14 cellular contexts compared by ENCODE assay signal in the genomic region with DNA sequence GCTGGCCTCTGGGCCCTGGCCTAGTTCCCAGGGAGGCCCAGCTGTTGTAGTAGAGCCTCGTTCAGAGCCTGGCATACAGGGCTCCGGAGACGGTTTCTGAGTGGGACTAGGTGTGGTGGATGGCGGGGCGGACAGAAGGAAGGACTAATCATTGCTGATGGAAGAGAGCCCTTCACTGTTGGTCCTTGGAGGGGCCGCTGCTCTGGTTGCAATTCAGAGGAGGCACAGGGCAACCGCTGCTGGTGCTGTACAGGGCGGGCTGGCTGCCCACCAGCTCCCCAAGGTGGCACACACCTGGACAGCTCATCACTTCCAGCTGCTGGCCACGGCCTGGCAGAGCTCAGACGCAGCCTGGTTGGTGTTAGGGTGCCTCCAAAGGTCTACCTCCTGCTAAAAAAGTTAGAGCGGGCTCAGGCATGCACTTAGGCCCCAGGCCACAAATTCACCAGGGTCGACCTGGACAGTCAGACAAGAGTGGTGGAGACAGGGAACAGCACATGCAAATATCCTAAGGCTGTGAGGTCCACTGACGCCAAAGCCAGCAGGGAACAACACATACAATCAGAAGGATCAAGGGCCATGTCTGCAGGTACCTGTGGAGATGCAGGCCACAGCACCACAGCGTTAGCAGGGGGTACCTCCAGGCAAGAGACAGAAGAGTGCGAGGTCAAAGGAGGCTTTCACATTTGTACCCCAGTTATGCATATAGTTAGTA. TPM values are rescaled to one million over a fixed set of nuclear protein-coding genes. Genes with fewer than 3 reads are reported as not detected.
DNase-seq lines count a peak whose midpoint lies in the region; ATAC-seq and TF ChIP-seq lines count a peak whose summit lies in the region.
"Had no signal": no experiment of that assay in that cellular context is flagged by ENCODE, and none has a peak within 500 bp of the region (broad histone marks: within the 10 kb centered on the region; RNA-seq: fewer than 3 reads in every experiment).

No MANE protein-coding gene starts in this region.

- H3K4me1 ChIP-seq in SJCRH30: no peaks in the 10 kb centered on the region
- H3K4me1 ChIP-seq: parathyroid adenoma had no signal

- no peak for TF ChIP-seq CTCF in WTC11 (IDR thresholded peaks at IDR 0.05)

- POLR2A ChIA-PET in WTC11 (lab: Charles Lee): no interaction called here

- H3K27ac Mint-ChIP-seq in activated T-cell treated with anti-CD3 and anti-CD28 coated beads, Interleukin-2, amount 50 U/mL, for 72 hours: no peak overlapping the region
- H3K27ac Mint-ChIP-seq in WTC11: no peak overlapping the region
- H3K27ac Mint-ChIP-seq in immature natural killer cell: no peak overlapping the region
- H3K27ac Mint-ChIP-seq in stimulated activated effector memory CD8-positive, alpha-beta T cell treated with anti-CD3 and anti-CD28 coated beads, Interleukin-12 subunit alpha, Interleukin-12 subunit beta, amount 100 ng/mL, for 72 hours: peak overlapping the region; percentile 30

- peaks cover 15% of the 10 kb centered on the region for H3K4me1 Mint-ChIP-seq in activated T-cell treated with anti-CD3 and anti-CD28 coated beads, Interleukin-2, amount 50 U/mL, for 72 hours (ENCODE audit: low read depth)
- peaks cover 18% of the 10 kb centered on the region for H3K4me1 Mint-ChIP-seq in WTC11
- peaks cover 7 to 8% of the 10 kb centered on the region in 2 donors for H3K4me1 Mint-ChIP-seq in immature natural killer cell
- peaks cover 20% of the 10 kb centered on the region for H3K4me1 Mint-ChIP-seq in stimulated activated effector memory CD8-positive, alpha-beta T cell treated with anti-CD3 and anti-CD28 coated beads, Interleukin-12 subunit alpha, Interleukin-12 subunit beta, amount 100 ng/mL, for 72 hours

- peaks cover 13% of the 10 kb centered on the region; the same call in 1 of the 2 replicates for H3K27me3 ChIP-seq in SJCRH30

- no peak for DNase-seq in activated T-cell treated with anti-CD3 and anti-CD28 coated beads, Interleukin-2, amount 50 U/mL, for 72 hours
- DNase-seq in activated T-cell treated with anti-CD3 and anti-CD28 coated beads for 4 hours (no peak), WTC11 (ENCODE audit: low spot score) (no peak), immature natural killer cell (no peak), SJCRH30 (no peak), midbrain (lab: John Stamatoyannopoulos, UW) (no peak)
- DNase-seq in stimulated activated effector memory CD8-positive, alpha-beta T cell treated with anti-CD3 and anti-CD28 coated beads, Interleukin-12 subunit alpha, Interleukin-12 subunit beta, amount 100 ng/mL, for 72 hours (ENCODE audit: low spot score in 2 of 2): no peak
- DNase-seq: NCI-H2029 treated with DMSO at 0.1 percent for 48 hours, SHP77 treated with DMSO at 0.1 percent for 48 hours had no signal

- no peaks in the 10 kb centered on the region for H3K36me3 ChIP-seq in SJCRH30

- H3K9me3 ChIP-seq in SJCRH30 (replicated peaks): no peaks in the 10 kb centered on the region

- no peaks in the 10 kb centered on the region for H3K9me3 Mint-ChIP-seq in activated T-cell treated with anti-CD3 and anti-CD28 coated beads, Interleukin-2, amount 50 U/mL, for 72 hours
- H3K9me3 Mint-ChIP-seq in WTC11 (no peaks in the 10 kb centered on the region), immature natural killer cell (no peaks in the 10 kb centered on the region)
- no peaks in the 10 kb centered on the region for H3K9me3 Mint-ChIP-seq in stimulated activated effector memory CD8-positive, alpha-beta T cell treated with anti-CD3 and anti-CD28 coated beads, Interleukin-12 subunit alpha, Interleukin-12 subunit beta, amount 100 ng/mL, for 72 hours

- no peak for ATAC-seq in activated T-cell treated with anti-CD3 and anti-CD28 coated beads, Interleukin-2, amount 50 U/mL, for 72 hours (replicated peaks in 1 of 2)
- no peak for ATAC-seq in WTC11
- no peak for ATAC-seq in stimulated activated effector memory CD8-positive, alpha-beta T cell treated with anti-CD3 and anti-CD28 coated beads, Interleukin-12 subunit alpha, Interleukin-12 subunit beta, amount 100 ng/mL, for 72 hours
- ATAC-seq in HG02973 (IDR thresholded peaks at IDR 0.05; ENCODE audit: unreplicated experiment): no peak

- CTCF ChIA-PET in WTC11 (lab: Charles Lee): interaction anchor here (0.9 to 2.6 kb wide), 4 partner anchors 20 to 241 kb away, joined by 3 to 15 read pairs (median 4); no protein-coding TSS in a partner anchor

- no peaks in the 10 kb centered on the region for H3K36me3 Mint-ChIP-seq in activated T-cell treated with anti-CD3 and anti-CD28 coated beads, Interleukin-2, amount 50 U/mL, for 72 hours (ENCODE audit: insufficient read depth in 2 of 2)
- H3K36me3 Mint-ChIP-seq in WTC11 (no peaks in the 10 kb centered on the region), immature natural killer cell (no peaks in the 10 kb centered on the region)
- peaks cover 6% of the 10 kb centered on the region for H3K36me3 Mint-ChIP-seq in stimulated activated effector memory CD8-positive, alpha-beta T cell treated with anti-CD3 and anti-CD28 coated beads, Interleukin-12 subunit alpha, Interleukin-12 subunit beta, amount 100 ng/mL, for 72 hours

- peak overlapping the region; percentile 28 to 83 for H3K4me3 Mint-ChIP-seq in activated T-cell treated with anti-CD3 and anti-CD28 coated beads, Interleukin-2, amount 50 U/mL, for 72 hours
- H3K4me3 Mint-ChIP-seq in WTC11: peak overlapping the region; percentile 75
- peak overlapping the region; percentile 69 to 84 (median 78) for H3K4me3 Mint-ChIP-seq in immature natural killer cell
- peak overlapping the region; percentile 73 for H3K4me3 Mint-ChIP-seq in stimulated activated effector memory CD8-positive, alpha-beta T cell treated with anti-CD3 and anti-CD28 coated beads, Interleukin-12 subunit alpha, Interleukin-12 subunit beta, amount 100 ng/mL, for 72 hours

- no peak overlapping the region for H3K4me3 ChIP-seq in SJCRH30

- peaks cover 12% of the 10 kb centered on the region for H3K27me3 Mint-ChIP-seq in activated T-cell treated with anti-CD3 and anti-CD28 coated beads, Interleukin-2, amount 50 U/mL, for 72 hours (ENCODE audit: low read depth)
- H3K27me3 Mint-ChIP-seq in WTC11 (ENCODE audit: low read depth): peaks cover 37% of the 10 kb centered on the region
- peaks cover 2 to 3% (median 3%) of the 10 kb centered on the region in 3 donors for H3K27me3 Mint-ChIP-seq in immature natural killer cell (ENCODE audit: low read depth in 3 of 3)

- H3K27ac ChIP-seq in SJCRH30: no peak overlapping the region
- H3K27ac ChIP-seq: parathyroid adenoma had no signal

TF ChIP-seq in WTC11, 78 proteins besides CTCF, POLR2A, EP300 and RAD21 (continues in another document):
- TF ChIP-seq FOXJ3 (CRISPR knock-in tag; IDR thresholded peaks at IDR 0.05; ENCODE audit: borderline replicate concordance): no peak
- no peak for TF ChIP-seq ELF4 (CRISPR knock-in tag; IDR thresholded peaks at IDR 0.05; ENCODE audit: low read depth)
- no peak for TF ChIP-seq ZNF121 (CRISPR knock-in tag; IDR thresholded peaks at IDR 0.05)
- no peak for TF ChIP-seq SOX15 (CRISPR knock-in tag; IDR thresholded peaks at IDR 0.05)
- no peak for TF ChIP-seq MYBL2 (CRISPR knock-in tag; IDR thresholded peaks at IDR 0.05)
- no peak for TF ChIP-seq USF2 (CRISPR knock-in tag; IDR thresholded peaks at IDR 0.05)
- no peak for TF ChIP-seq FOXK1 (CRISPR knock-in tag; IDR thresholded peaks at IDR 0.05)
- no peak for TF ChIP-seq ZNF396 (CRISPR knock-in tag; IDR thresholded peaks at IDR 0.05; ENCODE audit: borderline replicate concordance)
- TF ChIP-seq, protein P1, sequence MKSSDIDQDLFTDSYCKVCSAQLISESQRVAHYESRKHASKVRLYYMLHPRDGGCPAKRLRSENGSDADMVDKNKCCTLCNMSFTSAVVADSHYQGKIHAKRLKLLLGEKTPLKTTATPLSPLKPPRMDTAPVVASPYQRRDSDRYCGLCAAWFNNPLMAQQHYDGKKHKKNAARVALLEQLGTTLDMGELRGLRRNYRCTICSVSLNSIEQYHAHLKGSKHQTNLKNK (CRISPR knock-in tag; IDR thresholded peaks at IDR 0.05): no peak
- TF ChIP-seq MLX (CRISPR knock-in tag; IDR thresholded peaks at IDR 0.05): no peak
- TF ChIP-seq ZNF317 (CRISPR knock-in tag; IDR thresholded peaks at IDR 0.05; ENCODE audit: borderline replicate concordance, low read depth): no peak
- TF ChIP-seq KAT7 (CRISPR knock-in tag; IDR thresholded peaks at IDR 0.05; ENCODE audit: borderline replicate concordance): no peak
- no peak for TF ChIP-seq NR1H2 (CRISPR knock-in tag; IDR thresholded peaks at IDR 0.05)

RNA-seq across cellular contexts. Expression of gene RNF4, which starts 7.5 kb away (rescaled TPM):
- total RNA-seq in activated T-cell treated with anti-CD3 and anti-CD28 coated beads, Interleukin-2, amount 50 U/mL, for 72 hours: 10 to 100 TPM; 86.3 to 97.0 TPM
- 77.8 to 87.3 TPM (median 82.5 TPM) in 3 replicates for total RNA-seq in WTC11 (2021)
- polyA plus RNA-seq in immature natural killer cell: 100 to 1,000 TPM in 1 of 3 donors, 10 to 100 TPM in 2; 48.0 to 116 (median 48.2) TPM
- 67.6 and 71.2 TPM in 2 replicates for total RNA-seq in SJCRH30 (2014; rRNA removed; shearing (Covaris generic))

RNA-seq across cellular contexts. Expression of gene CFAP99, which starts 42.6 kb away (rescaled TPM):
- not detected for total RNA-seq in activated T-cell treated with anti-CD3 and anti-CD28 coated beads, Interleukin-2, amount 50 U/mL, for 72 hours
- 0.23 to 0.41 TPM in 2 of 3 replicates, not detected in the other for total RNA-seq in WTC11 (2021)
- polyA plus RNA-seq in immature natural killer cell: not detected
- not detected in 2 replicates for total RNA-seq in SJCRH30 (2014; rRNA removed; shearing (Covaris generic))
- total RNA-seq: Daoy, GM12878, lower leg skin had no signal
- polyA plus RNA-seq: GM12878 had no signal

RNA-seq across cellular contexts. Expression of gene ZFYVE28, which starts 43.0 kb away (rescaled TPM):
- 10 to 100 TPM; 14.4 to 24.4 TPM for total RNA-seq in activated T-cell treated with anti-CD3 and anti-CD28 coated beads, Interleukin-2, amount 50 U/mL, for 72 hours
- total RNA-seq in WTC11 (2021): 4.5 to 7.8 TPM (median 6.0 TPM) in 3 replicates
- polyA plus RNA-seq in immature natural killer cell: 10 to 100 TPM; 11.9 to 17.5 (median 14.4) TPM
- total RNA-seq in SJCRH30 (2014; rRNA removed; shearing (Covaris generic)): 0.15 TPM in 1 of 2 replicates, not detected in the other
